Comparison of ENCODE assay signal across 8 cellular contexts in the genomic region with DNA sequence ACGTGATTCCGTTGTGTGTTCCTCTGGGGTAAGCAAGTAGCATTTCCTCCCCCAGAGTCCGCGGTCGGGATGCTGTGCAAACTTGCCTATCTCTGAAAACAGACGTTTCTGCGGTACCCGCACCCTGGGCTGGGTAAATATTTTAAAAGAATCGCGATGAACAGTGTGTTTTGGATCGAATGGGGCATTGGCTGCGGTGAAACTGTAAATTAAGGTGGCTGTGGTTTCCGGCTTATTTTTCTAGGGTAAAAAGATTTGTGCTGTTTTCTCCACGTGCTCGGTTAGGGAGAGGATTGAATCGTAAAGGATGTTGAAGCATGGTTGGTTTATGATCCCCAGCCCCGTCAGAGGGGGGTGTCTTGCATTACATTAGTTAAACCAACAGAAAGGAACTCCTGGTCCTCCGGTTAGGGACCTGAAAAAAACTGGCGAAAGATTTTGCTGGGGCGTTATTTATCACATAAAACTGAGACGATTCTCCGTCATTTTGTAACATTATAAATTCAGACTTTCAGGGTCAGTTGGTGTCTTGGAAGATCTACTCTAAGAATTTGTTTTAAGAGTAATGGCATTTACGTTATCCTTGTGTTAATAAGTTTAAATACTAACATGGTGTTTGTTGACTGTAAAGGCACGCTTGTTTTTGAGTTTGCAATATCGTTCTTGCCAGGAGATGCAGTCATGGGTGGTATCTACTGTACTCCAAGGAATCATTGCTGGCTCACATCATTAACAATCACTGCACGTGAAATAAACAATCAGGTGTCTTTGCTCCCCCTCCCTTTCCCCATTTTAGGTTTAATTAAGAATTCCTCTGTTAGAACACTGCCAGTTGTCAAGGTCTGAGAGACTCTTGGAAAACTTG. TPM values are rescaled to one million over a fixed set of nuclear protein-coding genes. Genes with fewer than 3 reads are reported as not detected.
DNase-seq lines count a peak whose midpoint lies in the region; ATAC-seq, FAIRE-seq and TF ChIP-seq lines count a peak whose summit lies in the region.

No MANE protein-coding gene starts in this region.

- no peak overlapping the region for H3K27ac Mint-ChIP-seq in activated T-helper 1 cell treated with anti-CD3 and anti-CD28 coated beads, Interleukin-12 subunit alpha, Interleukin-12 subunit beta, Interleukin-2, Interleukin-4 antibody, amounts not matched to agents 30 ng/mL and 10 ng/mL and 1 ng/mL, durations not matched to agents 14 hours and 24 hours and 36 hours

- no peaks in the 10 kb centered on the region for H3K9me3 Mint-ChIP-seq in activated T-helper 1 cell treated with anti-CD3 and anti-CD28 coated beads, Interleukin-12 subunit alpha, Interleukin-12 subunit beta, Interleukin-2, Interleukin-4 antibody, amounts not matched to agents 30 ng/mL and 10 ng/mL and 1 ng/mL, durations not matched to agents 14 hours and 24 hours and 36 hours

- H4K20me1 ChIP-seq in BLaER1 treated with 17β-estradiol and CSF1 and Interleukin-3, amounts not matched to agents 10 nM and 100 nM: no peaks in the 10 kb centered on the region

- intact Hi-C loops in activated T-helper 1 cell treated with anti-CD3 and anti-CD28 coated beads, Interleukin-12 subunit alpha, Interleukin-12 subunit beta, Interleukin-2, Interleukin-4 antibody, amounts not matched to agents 30 ng/mL and 10 ng/mL and 1 ng/mL, durations not matched to agents 14 hours and 24 hours and 36 hours (cut with micrococcal nuclease): loop anchor here (10.0 kb wide), 1 partner anchor 417 kb away; no protein-coding TSS in a partner anchor
- intact Hi-C loops in thyroid gland (cut with DNase I): no loop called here

- WGBS in thymus: 1% methylated on average over 26 of the region's 26 CpGs
- 7 to 12% methylated on average over 26 of the region's 26 CpGs for WGBS in thyroid gland, 2 donors

- TF ChIP-seq CTCF in thyroid gland (IDR thresholded peaks at IDR 0.05): no peak

- no peak for ATAC-seq in HG03439 (IDR thresholded peaks at IDR 0.05; ENCODE audit: unreplicated experiment)

- H3K36me3 Mint-ChIP-seq in activated T-helper 1 cell treated with anti-CD3 and anti-CD28 coated beads, Interleukin-12 subunit alpha, Interleukin-12 subunit beta, Interleukin-2, Interleukin-4 antibody, amounts not matched to agents 30 ng/mL and 10 ng/mL and 1 ng/mL, durations not matched to agents 14 hours and 24 hours and 36 hours (ENCODE audit: low read depth): no peaks in the 10 kb centered on the region

- H3K4me1 ChIP-seq in BLaER1 treated with 17β-estradiol and CSF1 and Interleukin-3, amounts not matched to agents 10 nM and 100 nM: peaks cover 17 to 35% (median 29%) of the 10 kb centered on the region in 10 experiments
- H3K4me1 ChIP-seq in thymus (ENCODE audit: control insufficient read depth, insufficient read depth, low read length): peaks cover 19% of the 10 kb centered on the region
- peaks cover 5 to 19% of the 10 kb centered on the region in 2 donors for H3K4me1 ChIP-seq in thyroid gland

- no peak overlapping the region for H3K27ac ChIP-seq in BLaER1 treated with 17β-estradiol and CSF1 and Interleukin-3, amounts not matched to agents 10 nM and 100 nM
- peak overlapping the region; percentile 46 for H3K27ac ChIP-seq in thymus (ENCODE audit: low read depth)
- H3K27ac ChIP-seq in thyroid gland: no peak overlapping the region

- H3K9ac ChIP-seq in BLaER1 treated with 17β-estradiol and CSF1 and Interleukin-3, amounts not matched to agents 10 nM and 100 nM: peak overlapping the region in 8 of 11 experiments; percentile 11 to 77 (median 70); a peak in 11 of 22 replicates

- H3K4me3 Mint-ChIP-seq in activated T-helper 1 cell treated with anti-CD3 and anti-CD28 coated beads, Interleukin-12 subunit alpha, Interleukin-12 subunit beta, Interleukin-2, Interleukin-4 antibody, amounts not matched to agents 30 ng/mL and 10 ng/mL and 1 ng/mL, durations not matched to agents 14 hours and 24 hours and 36 hours: peak overlapping the region; percentile 88

- TF ChIP-seq POLR2A in GM12891 (IDR thresholded peaks at IDR 0.05; ENCODE audit: low read depth, low read length): no peak
- no peak for TF ChIP-seq POLR2A in thyroid gland (IDR thresholded peaks at IDR 0.05)

- H3K4me1 Mint-ChIP-seq in activated T-helper 1 cell treated with anti-CD3 and anti-CD28 coated beads, Interleukin-12 subunit alpha, Interleukin-12 subunit beta, Interleukin-2, Interleukin-4 antibody, amounts not matched to agents 30 ng/mL and 10 ng/mL and 1 ng/mL, durations not matched to agents 14 hours and 24 hours and 36 hours (ENCODE audit: low read depth): peaks cover 23% of the 10 kb centered on the region

- no peak for FAIRE-seq in GM12891 (lab: Jason Lieb, UNC)

- peaks cover 47% of the 10 kb centered on the region for H3K27me3 Mint-ChIP-seq in activated T-helper 1 cell treated with anti-CD3 and anti-CD28 coated beads, Interleukin-12 subunit alpha, Interleukin-12 subunit beta, Interleukin-2, Interleukin-4 antibody, amounts not matched to agents 30 ng/mL and 10 ng/mL and 1 ng/mL, durations not matched to agents 14 hours and 24 hours and 36 hours (ENCODE audit: insufficient read depth)

- H3K27me3 ChIP-seq in BLaER1 treated with 17β-estradiol and CSF1 and Interleukin-3, amounts not matched to agents 10 nM and 100 nM: peaks cover 39 to 48% (median 43%) of the 10 kb centered on the region in 11 experiments
- H3K27me3 ChIP-seq in H7 (ENCODE audit: control insufficient read depth, insufficient read depth, low read length): peaks cover 49% of the 10 kb centered on the region
- no peaks in the 10 kb centered on the region for H3K27me3 ChIP-seq in thymus (ENCODE audit: control insufficient read depth, insufficient read depth)
- H3K27me3 ChIP-seq in thyroid gland: peaks cover 6% of the 10 kb centered on the region

- peak overlapping the region; percentile 61 to 78 (median 71); a peak in 19 of 20 replicates for H3K4me3 ChIP-seq in BLaER1 treated with 17β-estradiol and CSF1 and Interleukin-3, amounts not matched to agents 10 nM and 100 nM
- peak overlapping the region; percentile 44; the same call in 1 of the 2 replicates for H3K4me3 ChIP-seq in H7 (ENCODE audit: insufficient read depth, low read depth, low read length)
- H3K4me3 ChIP-seq in thymus (ENCODE audit: low read length): peak overlapping the region; percentile 81
- H3K4me3 ChIP-seq in thyroid gland (replicated peaks in 1 of 3): no peak overlapping the region

- no peaks in the 10 kb centered on the region for H3K36me3 ChIP-seq in BLaER1 treated with 17β-estradiol and CSF1 and Interleukin-3, amounts not matched to agents 10 nM and 100 nM
- no peaks in the 10 kb centered on the region for H3K36me3 ChIP-seq in H7 (replicated peaks; ENCODE audit: control insufficient read depth, insufficient read depth, low read length)
- peaks cover 3% of the 10 kb centered on the region for H3K36me3 ChIP-seq in thymus (ENCODE audit: control insufficient read depth, insufficient read depth)
- H3K36me3 ChIP-seq in thyroid gland: no peaks in the 10 kb centered on the region

- no peaks in the 10 kb centered on the region for H3K9me3 ChIP-seq in BLaER1 treated with 17β-estradiol and CSF1 and Interleukin-3, amounts not matched to agents 10 nM and 100 nM (replicated peaks in 1 of 11)
- H3K9me3 ChIP-seq in thymus (ENCODE audit: control insufficient read depth) (no peaks in the 10 kb centered on the region), thyroid gland (no peaks in the 10 kb centered on the region)

- DNase-seq in H7: peak; percentile 59
- no peak for DNase-seq in activated T-helper 1 cell treated with anti-CD3 and anti-CD28 coated beads, Interleukin-12 subunit alpha, Interleukin-12 subunit beta, Interleukin-2, Interleukin-4 antibody, amounts not matched to agents 30 ng/mL and 10 ng/mL and 1 ng/mL, durations not matched to agents 14 hours and 24 hours and 36 hours (ENCODE audit: low spot score)
- DNase-seq in iPS-NIHi7 (ENCODE audit: extremely low spot score): peak; percentile 33
- no peak for DNase-seq in GM12891 (ENCODE audit: insufficient read length, low spot score)
- no peak for DNase-seq in thyroid gland

- peak overlapping the region; percentile 86 to 99 (median 96) for H3K4me2 ChIP-seq in BLaER1 treated with 17β-estradiol and CSF1 and Interleukin-3, amounts not matched to agents 10 nM and 100 nM

TF ChIP-seq in GM12891, 5 proteins besides CTCF, POLR2A, EP300 and RAD21:
- TF ChIP-seq POU2F2 (IDR thresholded peaks at IDR 0.05; ENCODE audit: low read depth, low read length) (no peak), PAX5 (IDR thresholded peaks at IDR 0.05; ENCODE audit: insufficient read depth, low read length, severe bottlenecking) (no peak), TAF1 (IDR thresholded peaks at IDR 0.05; ENCODE audit: low read depth, low read length) (no peak), POLR2AphosphoS5 (IDR thresholded peaks at IDR 0.05; ENCODE audit: low read depth, low read length) (no peak), SPI1 (IDR thresholded peaks at IDR 0.05; ENCODE audit: low read depth, low read length) (no peak)

RNA-seq across cellular contexts. Expression of a gene that starts 1.4 kb away (rescaled TPM):
- total RNA-seq in H7 (2014; rRNA removed; shearing (Covaris generic)): 0.07 and 0.52 TPM in 2 replicates
- not detected in 2 replicates for total RNA-seq in activated T-helper 1 cell treated with anti-CD3 and anti-CD28 coated beads, Interleukin-12 subunit alpha, Interleukin-12 subunit beta, Interleukin-2, Interleukin-4 antibody, amounts not matched to agents 30 ng/mL and 10 ng/mL and 1 ng/mL, durations not matched to agents 14 hours and 24 hours and 36 hours
- 2.9 TPM for polyA plus RNA-seq in thymus
- polyA plus RNA-seq in GM12891 (2012; ENCODE audit: low read depth, missing spikeins): 0.03 TPM
- under 1 TPM; 0.33 to 0.81 (median 0.47) TPM for total RNA-seq in thyroid gland

Comparison
In these comparisons a context has a peak if more than half of its experiments do, and no peak if none do; other contexts are left out.
1. H3K4me3 ChIP-seq: peak in BLaER1 treated with 17β-estradiol and CSF1 and Interleukin-3, amounts not matched to agents 10 nM and 100 nM (10 of 10), H7 (single experiment) and thymus (single experiment); none in thyroid gland (0 of 3).
2. DNase-seq: peak in H7 (single experiment) and iPS-NIHi7 (single experiment); none in activated T-helper 1 cell treated with anti-CD3 and anti-CD28 coated beads, Interleukin-12 subunit alpha, Interleukin-12 subunit beta, Interleukin-2, Interleukin-4 antibody, amounts not matched to agents 30 ng/mL and 10 ng/mL and 1 ng/mL, durations not matched to agents 14 hours and 24 hours and 36 hours (single experiment), GM12891 (single experiment) and thyroid gland (0 of 2).